In the genomic region with DNA sequence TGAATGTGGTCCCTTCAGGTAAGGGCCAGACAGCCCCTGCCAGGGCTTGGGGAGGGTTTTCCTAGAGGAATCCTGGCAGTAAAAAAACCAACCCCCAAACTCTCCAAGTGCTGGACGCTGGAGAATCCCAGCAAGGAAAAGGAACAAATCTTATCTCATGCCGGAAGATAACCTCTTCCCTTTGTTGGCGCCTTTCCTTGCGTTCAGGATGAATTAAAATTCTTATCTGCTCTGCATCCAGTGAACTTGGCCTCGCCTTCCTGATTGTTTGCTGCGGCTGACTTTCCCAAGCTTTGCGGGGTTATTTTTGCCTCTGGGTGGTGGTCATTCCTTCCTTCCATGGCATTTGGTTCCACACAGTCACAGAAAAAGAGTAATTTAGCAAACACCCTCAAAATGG, we compare ENCODE assay signal across 8 cellular contexts.
DNase-seq lines count a peak whose midpoint lies in the region; ATAC-seq, FAIRE-seq and TF ChIP-seq lines count a peak whose summit lies in the region.

No MANE protein-coding gene starts in this region.

- H3K9me3 Mint-ChIP-seq in Calu3 (ENCODE audit: low read depth, unreplicated experiment) (no peaks in the 10 kb centered on the region), activated B cell treated with CpG ODN at 0.5 μM for 24 hours (no peaks in the 10 kb centered on the region), osteocyte (ENCODE audit: unreplicated experiment) (no peaks in the 10 kb centered on the region)

- peak overlapping the region in 1 of 2 donors; percentile 69 for H3K4me3 ChIP-seq in gastroesophageal sphincter

- no peak for FAIRE-seq in D721Med (lab: Jason Lieb, UNC)

- POLR2A ChIA-PET in activated B cell treated with CpG ODN at 0.5 μM for 24 hours (lab: Charles Lee), result interaction anchor here (0.6 kb wide), 1 partner anchor 16 kb away, joined by 4 read pairs; no protein-coding TSS in a partner anchor

- no peaks in the 10 kb centered on the region for H3K36me3 ChIP-seq in gastroesophageal sphincter

- intact Hi-C loops in Calu3 (cut with micrococcal nuclease; ENCODE audit: unreplicated experiment), result no loop called here
- intact Hi-C loops in activated B cell treated with CpG ODN at 0.5 μM for 24 hours (cut with micrococcal nuclease), result no loop called here

- whole genome bisulfite sequencing in gastroesophageal sphincter (ENCODE audit: low coverage in 1 of 2), 2 donors, result 63 to 73% methylated on average over 5 to 7 of the region's 7 CpGs

- TSS peak; percentile 70 for BruUV-seq in Calu3 (replicated peaks; lab: Mats Ljungman, UMichigan)

- peaks cover 0 to 37% (median 3%) of the 10 kb centered on the region in 3 donors for H3K4me1 ChIP-seq in gastroesophageal sphincter

- H3K36me3 Mint-ChIP-seq in Calu3 (ENCODE audit: insufficient read depth, unreplicated experiment) (peaks cover 11% of the 10 kb centered on the region), activated B cell treated with CpG ODN at 0.5 μM for 24 hours (ENCODE audit: low read depth) (no peaks in the 10 kb centered on the region), osteocyte (ENCODE audit: unreplicated experiment) (no peaks in the 10 kb centered on the region)

- H3K27me3 ChIP-seq in gastroesophageal sphincter, result peaks cover 13% of the 10 kb centered on the region

- H3K4me3 Mint-ChIP-seq in Calu3 (ENCODE audit: low read depth, unreplicated experiment) (peak overlapping the region; percentile 62), activated B cell treated with CpG ODN at 0.5 μM for 24 hours (peak overlapping the region; percentile 84), osteocyte (ENCODE audit: unreplicated experiment) (peak overlapping the region; percentile 80)

- H3K27me3 Mint-ChIP-seq in Calu3 (ENCODE audit: unreplicated experiment) (no peaks in the 10 kb centered on the region), activated B cell treated with CpG ODN at 0.5 μM for 24 hours (peaks cover 8% of the 10 kb centered on the region), osteocyte (ENCODE audit: unreplicated experiment) (no peaks in the 10 kb centered on the region)

- CTCF ChIA-PET in Calu3 (lab: Charles Lee), result interaction anchor here (0.5 kb wide), 1 partner anchor 15 kb away, joined by 8 read pairs; no protein-coding TSS in a partner anchor
- CTCF ChIA-PET in activated B cell treated with CpG ODN at 0.5 μM for 24 hours (lab: Charles Lee), result interaction anchor here (0.6 to 1.5 kb wide), 2 partner anchors 20 to 261 kb away, joined by 3 read pairs; a partner anchor contains a TSS

- peak overlapping the region in 3 of 4 donors; percentile 46 to 78 (median 75) for H3K27ac ChIP-seq in gastroesophageal sphincter

- DNase-seq in Calu3 (no peak), activated B cell treated with CpG ODN at 0.5 μM for 24 hours (no peak), osteocyte (ENCODE audit: extremely low spot score, unreplicated experiment) (no peak), GM03348 (ENCODE audit: low spot score) (no peak), NCI-H1092 treated with DMSO at 0.1 percent for 48 hours (lab: John Stamatoyannopoulos, UW) (no peak), GM13976 (ENCODE audit: low spot score) (no peak), D721Med (ENCODE audit: insufficient read length, low spot score) (no peak)

- H3K27ac Mint-ChIP-seq in Calu3 (ENCODE audit: unreplicated experiment) (no peak overlapping the region), activated B cell treated with CpG ODN at 0.5 μM for 24 hours (no peak overlapping the region), osteocyte (ENCODE audit: unreplicated experiment) (peak overlapping the region; percentile 75)

- peaks cover 0 to 9% (median 0%) of the 10 kb centered on the region in 3 donors for H3K9me3 ChIP-seq in gastroesophageal sphincter

- ATAC-seq in activated B cell treated with CpG ODN at 0.5 μM for 24 hours (ENCODE audit: low read depth) (no peak), gastroesophageal sphincter (no peak)

- TF ChIP-seq CTCF in Calu3 (IDR thresholded peaks at IDR 0.05; ENCODE audit: unreplicated experiment) (no peak), activated B cell treated with CpG ODN at 0.5 μM for 24 hours (IDR thresholded peaks at IDR 0.05) (no peak), gastroesophageal sphincter (IDR thresholded peaks at IDR 0.05) (no peak), osteocyte (IDR thresholded peaks at IDR 0.05) (no peak), GM13976 (IDR thresholded peaks at IDR 0.05; ENCODE audit: borderline replicate concordance, control extremely low read depth, extremely low read depth, insufficient read depth, missing control alignments) (no peak), D721Med (IDR thresholded peaks at IDR 0.05; ENCODE audit: insufficient read depth, missing control alignments) (no peak)

- TF ChIP-seq EP300 in gastroesophageal sphincter (IDR thresholded peaks at IDR 0.05), result no peak

- in situ Hi-C loops in GM13976 (cut with MboI; ENCODE audit: low sequenced_read_pairs, unreplicated experiment), result loop anchor here (10.0 kb wide), 1 partner anchor 270 kb away; no protein-coding TSS in a partner anchor

- H3K4me1 Mint-ChIP-seq in Calu3 (ENCODE audit: low read depth, unreplicated experiment), result peaks cover 15% of the 10 kb centered on the region
- H3K4me1 Mint-ChIP-seq in activated B cell treated with CpG ODN at 0.5 μM for 24 hours, result peaks cover 10% of the 10 kb centered on the region
- peaks cover 30% of the 10 kb centered on the region for H3K4me1 Mint-ChIP-seq in osteocyte (ENCODE audit: unreplicated experiment)

- TF ChIP-seq POLR2A in gastroesophageal sphincter (IDR thresholded peaks at IDR 0.05), result no peak
